ENCODE assay signal across 14 cellular contexts in the genomic region with DNA sequence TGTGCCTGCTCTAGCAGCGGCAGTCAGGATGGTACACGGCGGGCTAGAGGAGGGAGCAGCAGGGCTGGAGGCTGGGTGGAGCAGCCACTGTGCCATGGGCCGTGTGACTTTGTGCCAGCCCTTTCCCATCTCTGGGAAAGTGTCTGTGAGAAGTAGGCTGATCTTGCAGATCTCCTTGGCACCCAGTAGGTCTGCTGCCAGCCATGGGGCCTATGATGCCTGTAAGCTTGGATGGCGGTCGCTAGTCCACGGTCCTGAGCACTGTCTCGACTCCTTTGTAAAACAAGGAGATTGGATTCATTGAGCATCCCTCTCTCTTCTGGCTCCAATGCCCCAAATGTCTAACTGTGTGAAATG. TPM values are rescaled to one million over a fixed set of nuclear protein-coding genes. Genes with fewer than 3 reads are reported as not detected.
DNase-seq lines count a peak whose midpoint lies in the region; ATAC-seq and TF ChIP-seq lines count a peak whose summit lies in the region.
"Had no signal": no experiment of that assay in that cellular context is flagged by ENCODE, and none has a peak within 500 bp of the region (broad histone marks: within the 10 kb centered on the region; RNA-seq: fewer than 3 reads in every experiment).

No MANE protein-coding gene starts in this region.

- no peak overlapping the region for H3K23ac ChIP-seq in neuronal stem cell (ENCODE audit: low read depth, low read length, poor library complexity)

- BruUV-seq in PC-3 (replicated peaks; lab: Mats Ljungman, UMichigan): no TSS peak

- H3K27ac ChIP-seq in neuronal stem cell (replicated peaks; ENCODE audit: low read length) (no peak overlapping the region), suprapubic skin (no peak overlapping the region), PC-3 (ENCODE audit: low read length) (no peak overlapping the region)
- H3K27ac ChIP-seq: BLaER1 had no signal

- no peaks in the 10 kb centered on the region for H4K20me1 ChIP-seq in PC-3 (ENCODE audit: low read length)

- no peak for TF ChIP-seq EP300 in suprapubic skin (IDR thresholded peaks at IDR 0.05)

- ATAC-seq in PC-3: no peak
- ATAC-seq: GM12878, GM23338 had no signal

- no peak for DNase-seq in activated naive CD4-positive, alpha-beta T cell treated with anti-CD3 and anti-CD28 coated beads, Interleukin-2, amount 10 ng/mL, durations not matched to agents 7 days and 5 days
- peak; percentile 43 for DNase-seq in chondrocyte (ENCODE audit: low spot score)
- DNase-seq in neuronal stem cell (ENCODE audit: low spot score): no peak
- DNase-seq in suprapubic skin (ENCODE audit: low spot score in 2 of 2): peak; percentile 40 to 41
- no peak for DNase-seq in PC-3
- no peak for DNase-seq in activated gamma-delta T cell treated with Interleukin-2 at 50 U/mL for 16 hours
- no peak for DNase-seq in HT-29 (ENCODE audit: low spot score)
- DNase-seq: DND-41, NCI-H187 treated with DMSO at 0.1 percent for 48 hours, SHP77 treated with DMSO at 0.1 percent for 48 hours had no signal

- POLR2A ChIA-PET in PC-3 (lab: Charles Lee; ENCODE audit: unreplicated experiment): no interaction called here

- no peak overlapping the region for H3K9ac ChIP-seq in neuronal stem cell (ENCODE audit: low read depth, low read length, poor library complexity)
- H3K9ac ChIP-seq in PC-3 (ENCODE audit: low read length): no peak overlapping the region
- H3K9ac ChIP-seq: BLaER1 had no signal

- no peak for TF ChIP-seq POLR2A in suprapubic skin (IDR thresholded peaks at IDR 0.05)

- no peak overlapping the region for H2BK12ac ChIP-seq in neuronal stem cell (ENCODE audit: low read length)

- H2BK15ac ChIP-seq in neuronal stem cell (ENCODE audit: low read length): no peak overlapping the region

- TF ChIP-seq CTCF in chondrocyte (IDR thresholded peaks at IDR 0.05) (no peak), suprapubic skin (IDR thresholded peaks at IDR 0.05) (no peak), PC-3 (conservative IDR thresholded peaks at IDR 0.05; ENCODE audit: low read depth, low read length) (no peak)

- H2BK5ac ChIP-seq in neuronal stem cell (ENCODE audit: low read length): no peak overlapping the region

- peak overlapping the region; percentile 14 for H3K14ac ChIP-seq in neuronal stem cell (ENCODE audit: low read length)

- no peaks in the 10 kb centered on the region for H3K79me2 ChIP-seq in PC-3 (ENCODE audit: low read length)

- H3K4me3 ChIP-seq in neuronal stem cell (ENCODE audit: low read length in 2 of 2) (no peak overlapping the region), suprapubic skin (no peak overlapping the region), PC-3 (ENCODE audit: low read length) (no peak overlapping the region)
- H3K4me3 ChIP-seq: BLaER1, GM12878, GM23338 had no signal

- H2AK5ac ChIP-seq in neuronal stem cell (ENCODE audit: low read depth, low read length): no peak overlapping the region

- peak overlapping the region; percentile 19 for H3K27ac Mint-ChIP-seq in activated naive CD4-positive, alpha-beta T cell treated with anti-CD3 and anti-CD28 coated beads, Interleukin-2, amount 50 U/mL, for 24 hours
- H3K27ac Mint-ChIP-seq in activated naive CD4-positive, alpha-beta T cell treated with anti-CD3 and anti-CD28 coated beads, Interleukin-2, amount 10 ng/mL, durations not matched to agents 7 days and 5 days: no peak overlapping the region
- H3K27ac Mint-ChIP-seq in chondrocyte (ENCODE audit: unreplicated experiment): no peak overlapping the region
- H3K27ac Mint-ChIP-seq: GM23338 had no signal

- no peak overlapping the region for H3K4me2 ChIP-seq in neuronal stem cell (ENCODE audit: insufficient read depth, low read length, poor library complexity, severe bottlenecking)
- H3K4me2 ChIP-seq in PC-3 (ENCODE audit: low read length): no peak overlapping the region
- H3K4me2 ChIP-seq: BLaER1, GM23338 had no signal

- no peak overlapping the region for H2BK120ac ChIP-seq in neuronal stem cell (ENCODE audit: low read depth, low read length)

- WGBS in neuronal stem cell (ENCODE audit: extremely low coverage in 2 of 2, insufficient read length in 2 of 2, insufficient replicate concordance in 1 of 2), 2 donors: no CpG with 5 or more reads among the region's 8 CpGs
- 91% methylated on average over 4 of the region's 8 CpGs for WGBS in suprapubic skin

- H3K79me1 ChIP-seq in neuronal stem cell (ENCODE audit: low read depth, low read length): no peaks in the 10 kb centered on the region

- no peaks in the 10 kb centered on the region for H3K9me2 ChIP-seq in PC-3 (replicated peaks; ENCODE audit: low read length)

- peak overlapping the region; percentile 24 for H3K18ac ChIP-seq in neuronal stem cell (ENCODE audit: low read length)

- no peak overlapping the region for H3K4me3 Mint-ChIP-seq in activated naive CD4-positive, alpha-beta T cell treated with anti-CD3 and anti-CD28 coated beads, Interleukin-2, amount 50 U/mL, for 24 hours
- no peak overlapping the region for H3K4me3 Mint-ChIP-seq in activated naive CD4-positive, alpha-beta T cell treated with anti-CD3 and anti-CD28 coated beads, Interleukin-2, amount 10 ng/mL, durations not matched to agents 7 days and 5 days
- H3K4me3 Mint-ChIP-seq in chondrocyte (ENCODE audit: unreplicated experiment): no peak overlapping the region
- H3K4me3 Mint-ChIP-seq: GM23338 had no signal

- H3K9me3 Mint-ChIP-seq in activated naive CD4-positive, alpha-beta T cell treated with anti-CD3 and anti-CD28 coated beads, Interleukin-2, amount 50 U/mL, for 24 hours: no peaks in the 10 kb centered on the region
- no peaks in the 10 kb centered on the region for H3K9me3 Mint-ChIP-seq in activated naive CD4-positive, alpha-beta T cell treated with anti-CD3 and anti-CD28 coated beads, Interleukin-2, amount 10 ng/mL, durations not matched to agents 7 days and 5 days
- H3K9me3 Mint-ChIP-seq in chondrocyte (ENCODE audit: low read depth): no peaks in the 10 kb centered on the region
- H3K9me3 Mint-ChIP-seq: GM23338 had no signal

- H2AFZ ChIP-seq in neuronal stem cell (ENCODE audit: low read length) (no peak overlapping the region), PC-3 (ENCODE audit: low read length) (no peak overlapping the region)
- H2AFZ ChIP-seq: GM23338 had no signal

- H3K9me3 ChIP-seq in neuronal stem cell (replicated peaks in 1 of 2; ENCODE audit: control insufficient read depth in 2 of 2, insufficient read depth in 1 of 2, low read depth in 1 of 2, low read length in 2 of 2) (no peaks in the 10 kb centered on the region), suprapubic skin (no peaks in the 10 kb centered on the region), PC-3 (ENCODE audit: low read length) (no peaks in the 10 kb centered on the region)
- H3K9me3 ChIP-seq: BLaER1 had no signal

- H3K36me3 Mint-ChIP-seq in activated naive CD4-positive, alpha-beta T cell treated with anti-CD3 and anti-CD28 coated beads, Interleukin-2, amount 50 U/mL, for 24 hours: peaks cover 6% of the 10 kb centered on the region
- H3K36me3 Mint-ChIP-seq in activated naive CD4-positive, alpha-beta T cell treated with anti-CD3 and anti-CD28 coated beads, Interleukin-2, amount 10 ng/mL, durations not matched to agents 7 days and 5 days: peaks cover 41% of the 10 kb centered on the region
- no peaks in the 10 kb centered on the region for H3K36me3 Mint-ChIP-seq in chondrocyte (ENCODE audit: low read depth)

- H3K4me1 ChIP-seq in neuronal stem cell (ENCODE audit: control insufficient read depth in 2 of 2, insufficient read depth in 1 of 2, low read depth in 1 of 2, low read length in 2 of 2) (no peaks in the 10 kb centered on the region), suprapubic skin (no peaks in the 10 kb centered on the region), PC-3 (ENCODE audit: insufficient read depth, low read length) (no peaks in the 10 kb centered on the region)
- H3K4me1 ChIP-seq: BLaER1 had no signal

- no peak overlapping the region for H4K91ac ChIP-seq in neuronal stem cell (ENCODE audit: low read depth, low read length, poor library complexity)

- H3K27me3 Mint-ChIP-seq in activated naive CD4-positive, alpha-beta T cell treated with anti-CD3 and anti-CD28 coated beads, Interleukin-2, amount 50 U/mL, for 24 hours: no peaks in the 10 kb centered on the region
- no peaks in the 10 kb centered on the region for H3K27me3 Mint-ChIP-seq in activated naive CD4-positive, alpha-beta T cell treated with anti-CD3 and anti-CD28 coated beads, Interleukin-2, amount 10 ng/mL, durations not matched to agents 7 days and 5 days
- H3K27me3 Mint-ChIP-seq in chondrocyte (ENCODE audit: low read depth): no peaks in the 10 kb centered on the region

- no peaks in the 10 kb centered on the region for H3F3A ChIP-seq in PC-3 (ENCODE audit: low read length, unreplicated experiment)

- H4K8ac ChIP-seq in neuronal stem cell (ENCODE audit: low read depth, low read length): no peak overlapping the region

- intact Hi-C loops in PC-3 (cut with micrococcal nuclease): no loop called here

- H3K4ac ChIP-seq in neuronal stem cell (ENCODE audit: low read length): peak overlapping the region; percentile 28

- CTCF ChIA-PET in activated naive CD4-positive, alpha-beta T cell treated with anti-CD3 and anti-CD28 coated beads, Interleukin-2, amount 10 ng/mL, durations not matched to agents 7 days and 5 days (lab: Charles Lee): no interaction called here
- CTCF ChIA-PET in PC-3 (lab: Charles Lee): no interaction called here

- no peaks in the 10 kb centered on the region for H3K27me3 ChIP-seq in neuronal stem cell (ENCODE audit: control insufficient read depth in 3 of 3, insufficient read depth in 3 of 3, low read depth in 1 of 3, low read length in 3 of 3)
- no peaks in the 10 kb centered on the region for H3K27me3 ChIP-seq in suprapubic skin
- H3K27me3 ChIP-seq in PC-3 (ENCODE audit: low read length): no peaks in the 10 kb centered on the region
- H3K27me3 ChIP-seq: BLaER1 had no signal

- H3K36me3 ChIP-seq in neuronal stem cell (replicated peaks in 1 of 2; ENCODE audit: control insufficient read depth in 2 of 2, insufficient read depth in 2 of 2, low read length in 2 of 2) (no peaks in the 10 kb centered on the region), suprapubic skin (no peaks in the 10 kb centered on the region), PC-3 (ENCODE audit: low read depth, low read length) (peaks cover 4% of the 10 kb centered on the region; the same call in 1 of the 2 replicates)

- peaks cover 34% of the 10 kb centered on the region for H3K4me1 Mint-ChIP-seq in activated naive CD4-positive, alpha-beta T cell treated with anti-CD3 and anti-CD28 coated beads, Interleukin-2, amount 50 U/mL, for 24 hours
- H3K4me1 Mint-ChIP-seq in activated naive CD4-positive, alpha-beta T cell treated with anti-CD3 and anti-CD28 coated beads, Interleukin-2, amount 10 ng/mL, durations not matched to agents 7 days and 5 days: peaks cover 6% of the 10 kb centered on the region
- no peaks in the 10 kb centered on the region for H3K4me1 Mint-ChIP-seq in chondrocyte (ENCODE audit: low read depth)

RNA-seq across cellular contexts. Expression of gene AMPD3, which starts 22.6 kb away (rescaled TPM):
- total RNA-seq in chondrocyte (2.2 to 3.1 TPM (median 2.3 TPM) in 3 replicates), suprapubic skin (10 to 100 TPM; 23.5 to 51.7 (median 27.4) TPM), PC-3 (2014; rRNA removed) (11.8 and 16.5 TPM in 2 replicates)
- polyA plus RNA-seq in neuronal stem cell (2013, experiment 1 of 2): 0.99 TPM
- polyA plus RNA-seq in neuronal stem cell (2013, experiment 2 of 2): 1.2 TPM
- 6.3 and 10.4 TPM in 2 replicates for total RNA-seq in HT-29 (2014; rRNA removed; shearing (Covaris generic))

Comparison
In these comparisons a context has a peak if more than half of its experiments do, and no peak if none do; other contexts are left out.
1. DNase-seq: peak in chondrocyte (single experiment) and suprapubic skin (2 of 2); none in activated naive CD4-positive, alpha-beta T cell treated with anti-CD3 and anti-CD28 coated beads, Interleukin-2, amount 10 ng/mL, durations not matched to agents 7 days and 5 days (single experiment), neuronal stem cell (single experiment), PC-3 (single experiment), activated gamma-delta T cell treated with Interleukin-2 at 50 U/mL for 16 hours (single experiment) and HT-29 (single experiment).